In the genomic region with DNA sequence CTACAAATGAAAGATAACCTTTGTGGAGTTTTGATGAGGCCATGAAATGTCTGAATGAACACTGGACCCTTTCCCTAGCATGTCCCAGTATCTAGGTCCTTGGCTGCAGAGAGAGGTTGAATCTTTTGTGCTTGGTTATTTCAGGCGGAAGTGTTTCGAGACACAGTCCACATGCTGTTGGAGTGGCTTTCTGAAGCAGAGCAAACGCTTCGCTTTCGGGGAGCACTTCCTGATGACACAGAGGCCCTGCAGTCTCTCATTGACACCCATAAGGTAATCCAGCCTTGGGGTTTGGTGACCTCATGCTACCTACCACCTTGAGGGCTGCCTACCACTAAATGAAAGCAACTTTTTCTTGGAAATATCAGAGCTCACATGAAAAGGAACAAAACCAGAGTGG, we compare ENCODE assay signal across 18 cellular contexts. TPM values are rescaled to one million over a fixed set of nuclear protein-coding genes. Genes with fewer than 3 reads are reported as not detected.
A peak's percentile ranks its signal among the peaks of the same experiment; 100 is the strongest.
DNase-seq lines count a peak whose midpoint lies in the region; ATAC-seq and TF ChIP-seq lines count a peak whose summit lies in the region.
"Had no signal": no experiment of that assay in that cellular context is flagged by ENCODE, and none has a peak within 500 bp of the region (broad histone marks: within the 10 kb centered on the region; RNA-seq: fewer than 3 reads in every experiment).

No MANE protein-coding gene starts in this region.

- H3K27me3 ChIP-seq in right lobe of liver, result no peaks in the 10 kb centered on the region
- no peaks in the 10 kb centered on the region for H3K27me3 ChIP-seq in adrenal gland
- H3K27me3 ChIP-seq in PC-3 (ENCODE audit: low read length), result no peaks in the 10 kb centered on the region

- H3K27ac ChIP-seq in right lobe of liver, result peak overlapping the region in 2 of 3 donors; percentile 24 to 56
- H3K27ac ChIP-seq in adrenal gland, result no peak overlapping the region
- no peak overlapping the region for H3K27ac ChIP-seq in PC-3 (ENCODE audit: low read length)

- H3K27ac Mint-ChIP-seq in activated naive CD8-positive, alpha-beta T cell treated with anti-CD3 and anti-CD28 coated beads for 36 hours, result peak overlapping the region; percentile 54
- H3K27ac Mint-ChIP-seq in activated naive CD8-positive, alpha-beta T cell treated with anti-CD3 and anti-CD28 coated beads, Interleukin-2, amount 50 U/mL, for 24 hours, result no peak overlapping the region
- no peak overlapping the region for H3K27ac Mint-ChIP-seq in activated CD4-positive, alpha-beta memory T cell treated with anti-CD3 and anti-CD28 coated beads, Interleukin-2, amount 10 ng/mL, durations not matched to agents 7 days and 5 days
- peak overlapping the region; percentile 80 for H3K27ac Mint-ChIP-seq in activated naive CD8-positive, alpha-beta T cell treated with anti-CD3 and anti-CD28 coated beads, Interleukin-2, amount 10 ng/mL, durations not matched to agents 7 days and 5 days

- CTCF ChIA-PET in activated CD4-positive, alpha-beta memory T cell treated with anti-CD3 and anti-CD28 coated beads, Interleukin-2, amount 10 ng/mL, durations not matched to agents 7 days and 5 days (lab: Charles Lee), result no interaction called here
- CTCF ChIA-PET in PC-3 (lab: Charles Lee), result no interaction called here

- no peaks in the 10 kb centered on the region for H3F3A ChIP-seq in PC-3 (ENCODE audit: low read length, unreplicated experiment)

- no peaks in the 10 kb centered on the region for H4K20me1 ChIP-seq in PC-3 (ENCODE audit: low read length)

- H3K36me3 ChIP-seq in right lobe of liver, result peaks cover 20 to 84% (median 48%) of the 10 kb centered on the region in 4 donors
- peaks cover 0 to 92% of the 10 kb centered on the region in 2 donors for H3K36me3 ChIP-seq in adrenal gland (replicated peaks in 1 of 2)
- peaks cover 68% of the 10 kb centered on the region for H3K36me3 ChIP-seq in PC-3 (ENCODE audit: low read depth, low read length)

- H3K36me3 Mint-ChIP-seq in activated naive CD8-positive, alpha-beta T cell treated with anti-CD3 and anti-CD28 coated beads for 36 hours, result peaks cover 23% of the 10 kb centered on the region
- H3K36me3 Mint-ChIP-seq in activated naive CD8-positive, alpha-beta T cell treated with anti-CD3 and anti-CD28 coated beads, Interleukin-2, amount 50 U/mL, for 24 hours (ENCODE audit: low read depth), result peaks cover 68% of the 10 kb centered on the region
- H3K36me3 Mint-ChIP-seq in activated CD4-positive, alpha-beta memory T cell treated with anti-CD3 and anti-CD28 coated beads, Interleukin-2, amount 10 ng/mL, durations not matched to agents 7 days and 5 days (ENCODE audit: low read depth), result peaks cover 87% of the 10 kb centered on the region
- peaks cover 59% of the 10 kb centered on the region for H3K36me3 Mint-ChIP-seq in activated naive CD8-positive, alpha-beta T cell treated with anti-CD3 and anti-CD28 coated beads, Interleukin-2, amount 10 ng/mL, durations not matched to agents 7 days and 5 days

- no peaks in the 10 kb centered on the region for H3K9me2 ChIP-seq in PC-3 (replicated peaks; ENCODE audit: low read length)

- BruUV-seq in PC-3 (replicated peaks; lab: Mats Ljungman, UMichigan), result no TSS peak

- WGBS in right lobe of liver (ENCODE audit: insufficient coverage, low coverage, low lambda C conversion rate, missing lambda C conversion rate), result 93% methylated on average over 5 of the region's 5 CpGs
- WGBS in adrenal gland, 4 donors, result 94 to 97% (median 96%) methylated on average over 5 of the region's 5 CpGs

- peaks cover 3% of the 10 kb centered on the region for H3K4me1 Mint-ChIP-seq in activated naive CD8-positive, alpha-beta T cell treated with anti-CD3 and anti-CD28 coated beads for 36 hours
- no peaks in the 10 kb centered on the region for H3K4me1 Mint-ChIP-seq in activated naive CD8-positive, alpha-beta T cell treated with anti-CD3 and anti-CD28 coated beads, Interleukin-2, amount 50 U/mL, for 24 hours
- peaks cover 17% of the 10 kb centered on the region for H3K4me1 Mint-ChIP-seq in activated CD4-positive, alpha-beta memory T cell treated with anti-CD3 and anti-CD28 coated beads, Interleukin-2, amount 10 ng/mL, durations not matched to agents 7 days and 5 days
- peaks cover 23% of the 10 kb centered on the region for H3K4me1 Mint-ChIP-seq in activated naive CD8-positive, alpha-beta T cell treated with anti-CD3 and anti-CD28 coated beads, Interleukin-2, amount 10 ng/mL, durations not matched to agents 7 days and 5 days
- H3K4me1 Mint-ChIP-seq: CD14-positive monocyte had no signal

- no peaks in the 10 kb centered on the region for H3K79me2 ChIP-seq in PC-3 (ENCODE audit: low read length)

- intact Hi-C loops in right lobe of liver (cut with DNase I) (no loop called here), adrenal gland (cut with DNase I) (no loop called here), PC-3 (cut with micrococcal nuclease) (no loop called here)

- no peak overlapping the region for H3K9ac ChIP-seq in PC-3 (ENCODE audit: low read length)

- H2AFZ ChIP-seq in PC-3 (ENCODE audit: low read length), result no peak overlapping the region

- no peak for ATAC-seq in activated naive CD8-positive, alpha-beta T cell treated with anti-CD3 and anti-CD28 coated beads, Interleukin-2, amount 50 U/mL, for 24 hours
- peak; percentile 94 for ATAC-seq in activated naive CD8-positive, alpha-beta T cell treated with anti-CD3 and anti-CD28 coated beads, Interleukin-2, amount 10 ng/mL, durations not matched to agents 7 days and 5 days (ENCODE audit: low read depth)
- ATAC-seq in right lobe of liver (no peak), PC-3 (no peak)
- no peak for ATAC-seq in activated CD4-positive, CD25-positive, alpha-beta regulatory T cell treated with anti-CD3 and anti-CD28 coated beads, Interleukin-2, amount 50 U/mL, for 24 hours
- ATAC-seq: Panc1 had no signal

- no peak overlapping the region for H3K4me3 ChIP-seq in right lobe of liver
- H3K4me3 ChIP-seq in adrenal gland, result no peak overlapping the region
- no peak overlapping the region for H3K4me3 ChIP-seq in PC-3 (ENCODE audit: low read length)

- no peaks in the 10 kb centered on the region for H3K9me3 Mint-ChIP-seq in activated naive CD8-positive, alpha-beta T cell treated with anti-CD3 and anti-CD28 coated beads for 36 hours
- no peaks in the 10 kb centered on the region for H3K9me3 Mint-ChIP-seq in activated naive CD8-positive, alpha-beta T cell treated with anti-CD3 and anti-CD28 coated beads, Interleukin-2, amount 50 U/mL, for 24 hours
- no peaks in the 10 kb centered on the region for H3K9me3 Mint-ChIP-seq in activated CD4-positive, alpha-beta memory T cell treated with anti-CD3 and anti-CD28 coated beads, Interleukin-2, amount 10 ng/mL, durations not matched to agents 7 days and 5 days
- H3K9me3 Mint-ChIP-seq in activated naive CD8-positive, alpha-beta T cell treated with anti-CD3 and anti-CD28 coated beads, Interleukin-2, amount 10 ng/mL, durations not matched to agents 7 days and 5 days, result no peaks in the 10 kb centered on the region
- H3K9me3 Mint-ChIP-seq: CD14-positive monocyte had no signal

- H3K27me3 Mint-ChIP-seq in activated naive CD8-positive, alpha-beta T cell treated with anti-CD3 and anti-CD28 coated beads for 36 hours, result no peaks in the 10 kb centered on the region
- H3K27me3 Mint-ChIP-seq in activated naive CD8-positive, alpha-beta T cell treated with anti-CD3 and anti-CD28 coated beads, Interleukin-2, amount 50 U/mL, for 24 hours, result no peaks in the 10 kb centered on the region
- H3K27me3 Mint-ChIP-seq in activated CD4-positive, alpha-beta memory T cell treated with anti-CD3 and anti-CD28 coated beads, Interleukin-2, amount 10 ng/mL, durations not matched to agents 7 days and 5 days, result no peaks in the 10 kb centered on the region
- H3K27me3 Mint-ChIP-seq in activated naive CD8-positive, alpha-beta T cell treated with anti-CD3 and anti-CD28 coated beads, Interleukin-2, amount 10 ng/mL, durations not matched to agents 7 days and 5 days, result no peaks in the 10 kb centered on the region

- H3K4me1 ChIP-seq in right lobe of liver (peaks cover 0 to 28% (median 6%) of the 10 kb centered on the region in 4 donors), adrenal gland (replicated peaks in 1 of 2) (peaks cover 18 to 20% of the 10 kb centered on the region in 2 donors), PC-3 (ENCODE audit: insufficient read depth, low read length) (peaks cover 12% of the 10 kb centered on the region)

- DNase-seq in activated naive CD8-positive, alpha-beta T cell treated with anti-CD3 and anti-CD28 coated beads for 36 hours, result peak; percentile 2
- no peak for DNase-seq in activated naive CD8-positive, alpha-beta T cell treated with anti-CD3 and anti-CD28 coated beads, Interleukin-2, amount 50 U/mL, for 24 hours
- DNase-seq in activated CD4-positive, alpha-beta memory T cell treated with anti-CD3 and anti-CD28 coated beads, Interleukin-2, amount 10 ng/mL, durations not matched to agents 7 days and 5 days, result peak; percentile 25
- no peak for DNase-seq in activated naive CD8-positive, alpha-beta T cell treated with anti-CD3 and anti-CD28 coated beads, Interleukin-2, amount 10 ng/mL, durations not matched to agents 7 days and 5 days
- DNase-seq in right lobe of liver (no peak), adrenal gland (no peak), PC-3 (no peak)
- DNase-seq: ACHN, AML-193, DMS153, NCI-H1092, NCI-H2081 treated with DMSO at 0.1 percent for 48 hours, NCI-H510A treated with DMSO at 0.1 percent for 48 hours, NCI-H82 had no signal

- no peaks in the 10 kb centered on the region for H3K9me3 ChIP-seq in right lobe of liver
- no peaks in the 10 kb centered on the region for H3K9me3 ChIP-seq in adrenal gland (replicated peaks in 1 of 3)
- H3K9me3 ChIP-seq in PC-3 (ENCODE audit: low read length), result no peaks in the 10 kb centered on the region

- no peak overlapping the region for H3K4me2 ChIP-seq in PC-3 (ENCODE audit: low read length)

- TF ChIP-seq CTCF in right lobe of liver (IDR thresholded peaks at IDR 0.05), result no peak
- no peak for TF ChIP-seq CTCF in adrenal gland (IDR thresholded peaks at IDR 0.05)
- no peak for TF ChIP-seq CTCF in PC-3 (conservative IDR thresholded peaks at IDR 0.05; ENCODE audit: low read depth, low read length)

- TF ChIP-seq POLR2A in right lobe of liver (IDR thresholded peaks at IDR 0.05) (no peak), adrenal gland (IDR thresholded peaks at IDR 0.05) (no peak)

- H3K4me3 Mint-ChIP-seq in activated naive CD8-positive, alpha-beta T cell treated with anti-CD3 and anti-CD28 coated beads for 36 hours, result no peak overlapping the region
- no peak overlapping the region for H3K4me3 Mint-ChIP-seq in activated naive CD8-positive, alpha-beta T cell treated with anti-CD3 and anti-CD28 coated beads, Interleukin-2, amount 50 U/mL, for 24 hours
- no peak overlapping the region for H3K4me3 Mint-ChIP-seq in activated CD4-positive, alpha-beta memory T cell treated with anti-CD3 and anti-CD28 coated beads, Interleukin-2, amount 10 ng/mL, durations not matched to agents 7 days and 5 days
- H3K4me3 Mint-ChIP-seq in activated naive CD8-positive, alpha-beta T cell treated with anti-CD3 and anti-CD28 coated beads, Interleukin-2, amount 10 ng/mL, durations not matched to agents 7 days and 5 days, result peak overlapping the region; percentile 53
- H3K4me3 Mint-ChIP-seq: CD14-positive monocyte had no signal

- POLR2A ChIA-PET in activated CD4-positive, alpha-beta memory T cell treated with anti-CD3 and anti-CD28 coated beads, Interleukin-2, amount 10 ng/mL, durations not matched to agents 7 days and 5 days (lab: Charles Lee), result interaction anchor here (1.2 kb wide), 1 partner anchor 10 kb away, joined by 4 read pairs; no protein-coding TSS in a partner anchor
- POLR2A ChIA-PET in activated naive CD8-positive, alpha-beta T cell treated with anti-CD3 and anti-CD28 coated beads, Interleukin-2, amount 10 ng/mL, durations not matched to agents 7 days and 5 days (lab: Charles Lee), result no interaction called here
- POLR2A ChIA-PET in PC-3 (lab: Charles Lee; ENCODE audit: unreplicated experiment), result no interaction called here

RNA-seq across cellular contexts. Expression of gene BMP8A, which starts 38.9 kb away (rescaled TPM):
- total RNA-seq in activated naive CD8-positive, alpha-beta T cell treated with anti-CD3 and anti-CD28 coated beads for 36 hours, result under 1 TPM; 0.14 to 0.16 TPM
- total RNA-seq in activated CD4-positive, alpha-beta memory T cell treated with anti-CD3 and anti-CD28 coated beads, Interleukin-2, amount 10 ng/mL, durations not matched to agents 7 days and 5 days, result not detected
- total RNA-seq in activated naive CD8-positive, alpha-beta T cell treated with anti-CD3 and anti-CD28 coated beads, Interleukin-2, amount 10 ng/mL, durations not matched to agents 7 days and 5 days, result under 1 TPM in 1 of 2 experiments, not detected in 1; 0.20 TPM
- under 1 TPM in 2 of 6 experiments, not detected in 4; 0.18 to 0.80 TPM for total RNA-seq in right lobe of liver
- total RNA-seq in adrenal gland, result 1 to 10 TPM in 4 of 8 donors, under 1 TPM in 4; 0.18 to 1.7 (median 0.81) TPM
- under 1 TPM in 2 of 3 donors, not detected in 1; 0.09 to 0.24 TPM for polyA plus RNA-seq in adrenal gland
- total RNA-seq in PC-3 (2014; rRNA removed), result 0.11 TPM in 1 of 2 replicates, not detected in the other
- total RNA-seq: MCF 10A had no signal
- polyA plus RNA-seq: CD14-positive monocyte had no signal

Comparison
In these comparisons a context has a peak if more than half of its experiments do, and no peak if none do; other contexts are left out.
1. DNase-seq: peak in activated naive CD8-positive, alpha-beta T cell treated with anti-CD3 and anti-CD28 coated beads for 36 hours (single experiment) and activated CD4-positive, alpha-beta memory T cell treated with anti-CD3 and anti-CD28 coated beads, Interleukin-2, amount 10 ng/mL, durations not matched to agents 7 days and 5 days (single experiment); none in activated naive CD8-positive, alpha-beta T cell treated with anti-CD3 and anti-CD28 coated beads, Interleukin-2, amount 50 U/mL, for 24 hours (single experiment), activated naive CD8-positive, alpha-beta T cell treated with anti-CD3 and anti-CD28 coated beads, Interleukin-2, amount 10 ng/mL, durations not matched to agents 7 days and 5 days (single experiment), right lobe of liver (0 of 3), adrenal gland (0 of 7) and PC-3 (single experiment).
2. H3K27ac Mint-ChIP-seq: peak in activated naive CD8-positive, alpha-beta T cell treated with anti-CD3 and anti-CD28 coated beads for 36 hours (single experiment) and activated naive CD8-positive, alpha-beta T cell treated with anti-CD3 and anti-CD28 coated beads, Interleukin-2, amount 10 ng/mL, durations not matched to agents 7 days and 5 days (single experiment); none in activated naive CD8-positive, alpha-beta T cell treated with anti-CD3 and anti-CD28 coated beads, Interleukin-2, amount 50 U/mL, for 24 hours (single experiment) and activated CD4-positive, alpha-beta memory T cell treated with anti-CD3 and anti-CD28 coated beads, Interleukin-2, amount 10 ng/mL, durations not matched to agents 7 days and 5 days (single experiment).
3. H3K27ac ChIP-seq: peak in right lobe of liver (2 of 3); none in adrenal gland (0 of 5) and PC-3 (single experiment).